19 cellular contexts compared by ENCODE assay signal in the genomic region with DNA sequence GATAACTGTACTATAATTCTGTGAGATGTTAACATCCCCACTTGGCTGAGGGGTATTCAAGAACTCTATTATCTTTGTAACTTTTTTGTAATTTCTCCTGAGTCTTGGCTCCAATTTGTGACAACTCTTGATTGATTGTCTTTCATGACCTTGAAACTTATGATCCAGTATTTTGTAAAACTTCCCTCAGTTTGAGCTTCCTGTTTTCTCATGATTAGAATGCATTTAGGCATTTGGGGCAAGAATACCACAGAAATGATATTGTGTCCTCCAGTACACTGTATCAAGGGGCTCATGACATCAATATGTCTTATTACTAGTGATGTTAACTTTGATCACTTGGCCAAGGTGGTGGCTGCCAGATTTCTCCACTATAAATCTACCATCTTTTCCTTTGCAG. TPM values are rescaled to one million over a fixed set of nuclear protein-coding genes. Genes with fewer than 3 reads are reported as not detected.
DNase-seq lines count a peak whose midpoint lies in the region; ATAC-seq and TF ChIP-seq lines count a peak whose summit lies in the region.
"Had no signal": no experiment of that assay in that cellular context is flagged by ENCODE, and none has a peak within 500 bp of the region (broad histone marks: within the 10 kb centered on the region; RNA-seq: fewer than 3 reads in every experiment).

No MANE protein-coding gene starts in this region.

- peak overlapping the region in 2 of 3 donors; percentile 66 to 71 for H3K27ac Mint-ChIP-seq in CD4-positive, CD25-positive, alpha-beta regulatory T cell
- peak overlapping the region; percentile 45 for H3K27ac Mint-ChIP-seq in dendritic cell treated with granulocyte-macrophage colony-stimulating factor and Interleukin-4, amounts not matched to agents 40 ng/mL and 50 ng/mL, for 4 days
- H3K27ac Mint-ChIP-seq: activated T-helper 1 cell treated with anti-CD3 and anti-CD28 coated beads, Interleukin-12 subunit alpha, Interleukin-12 subunit beta, Interleukin-2, Interleukin-4 antibody, amounts not matched to agents 30 ng/mL and 10 ng/mL and 1 ng/mL, durations not matched to agents 14 hours and 24 hours and 36 hours had no signal

- no peak overlapping the region for H3K27ac ChIP-seq in CD4-positive, CD25-positive, alpha-beta regulatory T cell (ENCODE audit: insufficient read depth, low read length, poor library complexity, severe bottlenecking)
- H3K27ac ChIP-seq in KMS-11: no peak overlapping the region
- H3K27ac ChIP-seq in osteoblast (ENCODE audit: low read depth, low read length): peak overlapping the region; percentile 7

- no peaks in the 10 kb centered on the region for H3K27me3 Mint-ChIP-seq in CD4-positive, CD25-positive, alpha-beta regulatory T cell
- H3K27me3 Mint-ChIP-seq in dendritic cell treated with granulocyte-macrophage colony-stimulating factor and Interleukin-4, amounts not matched to agents 40 ng/mL and 50 ng/mL, for 4 days: no peaks in the 10 kb centered on the region

- H3K4me3 Mint-ChIP-seq in CD4-positive, CD25-positive, alpha-beta regulatory T cell: no peak overlapping the region
- no peak overlapping the region for H3K4me3 Mint-ChIP-seq in dendritic cell treated with granulocyte-macrophage colony-stimulating factor and Interleukin-4, amounts not matched to agents 40 ng/mL and 50 ng/mL, for 4 days
- H3K4me3 Mint-ChIP-seq: activated T-helper 1 cell treated with anti-CD3 and anti-CD28 coated beads, Interleukin-12 subunit alpha, Interleukin-12 subunit beta, Interleukin-2, Interleukin-4 antibody, amounts not matched to agents 30 ng/mL and 10 ng/mL and 1 ng/mL, durations not matched to agents 14 hours and 24 hours and 36 hours had no signal

- H3K4me3 ChIP-seq in CD4-positive, CD25-positive, alpha-beta regulatory T cell (ENCODE audit: low read depth, low read length): no peak overlapping the region
- H3K4me3 ChIP-seq in KMS-11 (IDR thresholded peaks at IDR 0.05; ENCODE audit: insufficient read depth, low read depth, low read length) (no peak overlapping the region), osteoblast (ENCODE audit: insufficient read depth, low read length) (no peak overlapping the region)

- H3K36me3 Mint-ChIP-seq in CD4-positive, CD25-positive, alpha-beta regulatory T cell: no peaks in the 10 kb centered on the region
- peaks cover 8% of the 10 kb centered on the region for H3K36me3 Mint-ChIP-seq in dendritic cell treated with granulocyte-macrophage colony-stimulating factor and Interleukin-4, amounts not matched to agents 40 ng/mL and 50 ng/mL, for 4 days (ENCODE audit: low read depth)

- peaks cover 14% of the 10 kb centered on the region for H3K4me1 ChIP-seq in CD4-positive, CD25-positive, alpha-beta regulatory T cell (ENCODE audit: control insufficient read depth, insufficient read depth, low read length, poor library complexity, severe bottlenecking)
- H3K4me1 ChIP-seq in KMS-11 (ENCODE audit: low read depth, poor library complexity, severe bottlenecking): peaks cover 45% of the 10 kb centered on the region
- H3K4me1 ChIP-seq in osteoblast (ENCODE audit: insufficient read depth, low read length): peaks cover 42% of the 10 kb centered on the region

- no peaks in the 10 kb centered on the region for H3K9me3 ChIP-seq in CD4-positive, CD25-positive, alpha-beta regulatory T cell (ENCODE audit: control insufficient read depth in 2 of 2, low read length in 2 of 2)
- no peaks in the 10 kb centered on the region for H3K9me3 ChIP-seq in osteoblast (ENCODE audit: low read depth, low read length)

- peaks cover 47 to 63% (median 55%) of the 10 kb centered on the region in 4 donors for H3K4me1 Mint-ChIP-seq in CD4-positive, CD25-positive, alpha-beta regulatory T cell
- peaks cover 31% of the 10 kb centered on the region for H3K4me1 Mint-ChIP-seq in dendritic cell treated with granulocyte-macrophage colony-stimulating factor and Interleukin-4, amounts not matched to agents 40 ng/mL and 50 ng/mL, for 4 days (ENCODE audit: low read depth)

- peaks cover 94% of the 10 kb centered on the region for H3K79me2 ChIP-seq in KMS-11 (ENCODE audit: insufficient read depth, low read depth)
- peaks cover 91% of the 10 kb centered on the region for H3K79me2 ChIP-seq in osteoblast (ENCODE audit: insufficient read depth, low read length)

- intact Hi-C loops in dendritic cell treated with granulocyte-macrophage colony-stimulating factor and Interleukin-4, amounts not matched to agents 40 ng/mL and 50 ng/mL, for 4 days (cut with micrococcal nuclease): loop anchor here (5.0 kb wide), 3 partner anchors 42 to 247 kb away; no protein-coding TSS in a partner anchor

- no peak overlapping the region for H3K9ac ChIP-seq in KMS-11

- TF ChIP-seq CTCF in KMS-11 (conservative IDR thresholded peaks at IDR 0.05; ENCODE audit: low read depth, low read length): no peak
- TF ChIP-seq CTCF in osteoblast (IDR thresholded peaks at IDR 0.05; ENCODE audit: extremely low read depth, low read depth, low read length): no peak

- H3K9me3 Mint-ChIP-seq in CD4-positive, CD25-positive, alpha-beta regulatory T cell: no peaks in the 10 kb centered on the region
- no peaks in the 10 kb centered on the region for H3K9me3 Mint-ChIP-seq in dendritic cell treated with granulocyte-macrophage colony-stimulating factor and Interleukin-4, amounts not matched to agents 40 ng/mL and 50 ng/mL, for 4 days
- H3K9me3 Mint-ChIP-seq: activated T-helper 1 cell treated with anti-CD3 and anti-CD28 coated beads, Interleukin-12 subunit alpha, Interleukin-12 subunit beta, Interleukin-2, Interleukin-4 antibody, amounts not matched to agents 30 ng/mL and 10 ng/mL and 1 ng/mL, durations not matched to agents 14 hours and 24 hours and 36 hours had no signal

- peak overlapping the region; percentile 2; the same call in 1 of the 2 replicates for H3K4me2 ChIP-seq in KMS-11
- H3K4me2 ChIP-seq in osteoblast (ENCODE audit: insufficient read depth, low read length): no peak overlapping the region

- H4K20me1 ChIP-seq in KMS-11 (ENCODE audit: insufficient read depth) (peaks cover 38% of the 10 kb centered on the region), osteoblast (ENCODE audit: insufficient read depth, low read length) (peaks cover 47% of the 10 kb centered on the region)

- no peak for DNase-seq in CD4-positive, CD25-positive, alpha-beta regulatory T cell
- no peak for DNase-seq in osteoblast (ENCODE audit: insufficient read length, low spot score, missing footprints)
- DNase-seq: activated CD8-positive, alpha-beta memory T cell treated with anti-CD3 and anti-CD28 coated beads for 24 hours; C1 segment of cervical spinal cord; caudate nucleus; DMS53; hypothalamus; kidney glomerular epithelial cell; NCI-H1930; NCI-H446 treated with DMSO at 0.1 percent for 48 hours; SIG-M5; T-helper 2 cell had no signal

- H2AFZ ChIP-seq in KMS-11 (ENCODE audit: low read depth): no peak overlapping the region
- H2AFZ ChIP-seq in osteoblast (ENCODE audit: low read length): no peak overlapping the region

- H3K36me3 ChIP-seq in CD4-positive, CD25-positive, alpha-beta regulatory T cell (ENCODE audit: control insufficient read depth, insufficient read depth, low read length): no peaks in the 10 kb centered on the region
- H3K36me3 ChIP-seq in KMS-11 (ENCODE audit: insufficient read depth): no peaks in the 10 kb centered on the region
- no peaks in the 10 kb centered on the region for H3K36me3 ChIP-seq in osteoblast (ENCODE audit: insufficient read depth, low read length)

- no peak for ATAC-seq in CD4-positive, CD25-positive, alpha-beta regulatory T cell (ENCODE audit: low read depth in 2 of 2)
- no peak for ATAC-seq in GM21825 (IDR thresholded peaks at IDR 0.05; ENCODE audit: unreplicated experiment)
- no peak for ATAC-seq in HG02884 (IDR thresholded peaks at IDR 0.05; ENCODE audit: unreplicated experiment)
- ATAC-seq in HG03354 (IDR thresholded peaks at IDR 0.05; ENCODE audit: poor library complexity, severe bottlenecking, unreplicated experiment): no peak
- ATAC-seq: activated CD4-positive, CD25-positive, alpha-beta regulatory T cell treated with anti-CD3 and anti-CD28 coated beads, Interleukin-2, amount 50 U/mL, for 24 hours had no signal

- H3K27me3 ChIP-seq in CD4-positive, CD25-positive, alpha-beta regulatory T cell (ENCODE audit: control insufficient read depth, insufficient read depth, low read length): no peaks in the 10 kb centered on the region
- H3K27me3 ChIP-seq in KMS-11 (ENCODE audit: insufficient read depth, low read depth) (no peaks in the 10 kb centered on the region), osteoblast (ENCODE audit: insufficient read depth, low read length) (no peaks in the 10 kb centered on the region)

RNA-seq across cellular contexts. Expression of a gene that starts 37.4 kb away (rescaled TPM):
- total RNA-seq in CD4-positive, CD25-positive, alpha-beta regulatory T cell: 29.8 TPM
- 10 to 100 TPM; 20.6 to 25.0 (median 22.8) TPM for polyA plus RNA-seq in CD4-positive, CD25-positive, alpha-beta regulatory T cell
- 10.5 and 15.0 TPM in 2 replicates for total RNA-seq in osteoblast

RNA-seq across cellular contexts. Expression of a gene that starts 57.2 kb away (rescaled TPM):
- total RNA-seq in CD4-positive, CD25-positive, alpha-beta regulatory T cell: 68.2 TPM
- 1 to 10 TPM; 2.8 to 5.5 (median 3.9) TPM for polyA plus RNA-seq in CD4-positive, CD25-positive, alpha-beta regulatory T cell
- 29.7 and 32.1 TPM in 2 replicates for total RNA-seq in osteoblast
